1 cellular context compared by ENCODE assay signal in the genomic region with DNA sequence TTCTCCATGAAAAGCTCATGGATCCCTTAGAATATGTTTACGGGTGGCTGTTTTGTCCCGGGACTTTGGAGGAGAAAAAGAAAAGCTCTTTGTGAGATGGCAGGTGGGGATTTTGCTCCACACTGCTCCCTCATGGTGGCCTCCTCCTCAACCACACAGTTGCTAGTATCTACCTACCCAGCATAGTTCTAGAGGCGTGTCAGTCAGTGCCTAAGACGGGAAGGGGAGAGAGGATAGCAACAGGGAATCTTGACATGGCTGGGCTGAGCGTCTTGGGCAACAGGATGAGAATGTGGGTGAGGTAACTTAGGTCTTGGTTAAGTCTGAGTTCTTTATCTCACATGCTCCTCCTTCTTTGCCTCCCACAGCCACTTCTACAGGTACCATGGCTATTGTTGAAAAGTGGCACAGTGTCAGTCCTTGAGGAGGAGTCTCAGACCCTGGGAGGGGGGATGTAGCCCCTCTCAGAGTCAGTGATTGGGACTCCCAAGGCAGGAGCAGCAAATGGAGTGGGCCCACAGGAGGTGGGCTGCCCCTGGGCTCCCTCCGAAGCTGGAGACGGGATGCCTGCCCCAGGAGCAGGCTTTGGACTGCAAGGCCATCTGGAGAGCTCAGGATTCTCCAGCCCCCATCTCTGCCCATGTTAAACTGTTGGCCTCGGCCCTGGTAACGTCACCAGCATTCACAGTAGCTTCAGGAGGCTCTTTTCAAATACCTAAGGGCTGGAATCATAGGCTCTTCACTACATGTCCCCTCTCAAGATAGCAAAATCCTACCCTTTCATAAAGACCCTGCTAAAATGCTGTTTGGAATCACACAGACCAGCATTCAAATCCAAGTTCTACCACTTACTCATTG.
TF ChIP-seq lines count a peak whose summit lies in the region.

No MANE protein-coding gene starts in this region.

TF ChIP-seq in GM23338, 12 proteins besides CTCF, POLR2A, EP300 and RAD21 (continued from another document):
- TF ChIP-seq JUNB (IDR thresholded peaks at IDR 0.05; ENCODE audit: unreplicated experiment) (no peak), CREB1 (CRISPR knock-in tag; IDR thresholded peaks at IDR 0.05; ENCODE audit: low read depth) (no peak)
- TF ChIP-seq, protein P1, sequence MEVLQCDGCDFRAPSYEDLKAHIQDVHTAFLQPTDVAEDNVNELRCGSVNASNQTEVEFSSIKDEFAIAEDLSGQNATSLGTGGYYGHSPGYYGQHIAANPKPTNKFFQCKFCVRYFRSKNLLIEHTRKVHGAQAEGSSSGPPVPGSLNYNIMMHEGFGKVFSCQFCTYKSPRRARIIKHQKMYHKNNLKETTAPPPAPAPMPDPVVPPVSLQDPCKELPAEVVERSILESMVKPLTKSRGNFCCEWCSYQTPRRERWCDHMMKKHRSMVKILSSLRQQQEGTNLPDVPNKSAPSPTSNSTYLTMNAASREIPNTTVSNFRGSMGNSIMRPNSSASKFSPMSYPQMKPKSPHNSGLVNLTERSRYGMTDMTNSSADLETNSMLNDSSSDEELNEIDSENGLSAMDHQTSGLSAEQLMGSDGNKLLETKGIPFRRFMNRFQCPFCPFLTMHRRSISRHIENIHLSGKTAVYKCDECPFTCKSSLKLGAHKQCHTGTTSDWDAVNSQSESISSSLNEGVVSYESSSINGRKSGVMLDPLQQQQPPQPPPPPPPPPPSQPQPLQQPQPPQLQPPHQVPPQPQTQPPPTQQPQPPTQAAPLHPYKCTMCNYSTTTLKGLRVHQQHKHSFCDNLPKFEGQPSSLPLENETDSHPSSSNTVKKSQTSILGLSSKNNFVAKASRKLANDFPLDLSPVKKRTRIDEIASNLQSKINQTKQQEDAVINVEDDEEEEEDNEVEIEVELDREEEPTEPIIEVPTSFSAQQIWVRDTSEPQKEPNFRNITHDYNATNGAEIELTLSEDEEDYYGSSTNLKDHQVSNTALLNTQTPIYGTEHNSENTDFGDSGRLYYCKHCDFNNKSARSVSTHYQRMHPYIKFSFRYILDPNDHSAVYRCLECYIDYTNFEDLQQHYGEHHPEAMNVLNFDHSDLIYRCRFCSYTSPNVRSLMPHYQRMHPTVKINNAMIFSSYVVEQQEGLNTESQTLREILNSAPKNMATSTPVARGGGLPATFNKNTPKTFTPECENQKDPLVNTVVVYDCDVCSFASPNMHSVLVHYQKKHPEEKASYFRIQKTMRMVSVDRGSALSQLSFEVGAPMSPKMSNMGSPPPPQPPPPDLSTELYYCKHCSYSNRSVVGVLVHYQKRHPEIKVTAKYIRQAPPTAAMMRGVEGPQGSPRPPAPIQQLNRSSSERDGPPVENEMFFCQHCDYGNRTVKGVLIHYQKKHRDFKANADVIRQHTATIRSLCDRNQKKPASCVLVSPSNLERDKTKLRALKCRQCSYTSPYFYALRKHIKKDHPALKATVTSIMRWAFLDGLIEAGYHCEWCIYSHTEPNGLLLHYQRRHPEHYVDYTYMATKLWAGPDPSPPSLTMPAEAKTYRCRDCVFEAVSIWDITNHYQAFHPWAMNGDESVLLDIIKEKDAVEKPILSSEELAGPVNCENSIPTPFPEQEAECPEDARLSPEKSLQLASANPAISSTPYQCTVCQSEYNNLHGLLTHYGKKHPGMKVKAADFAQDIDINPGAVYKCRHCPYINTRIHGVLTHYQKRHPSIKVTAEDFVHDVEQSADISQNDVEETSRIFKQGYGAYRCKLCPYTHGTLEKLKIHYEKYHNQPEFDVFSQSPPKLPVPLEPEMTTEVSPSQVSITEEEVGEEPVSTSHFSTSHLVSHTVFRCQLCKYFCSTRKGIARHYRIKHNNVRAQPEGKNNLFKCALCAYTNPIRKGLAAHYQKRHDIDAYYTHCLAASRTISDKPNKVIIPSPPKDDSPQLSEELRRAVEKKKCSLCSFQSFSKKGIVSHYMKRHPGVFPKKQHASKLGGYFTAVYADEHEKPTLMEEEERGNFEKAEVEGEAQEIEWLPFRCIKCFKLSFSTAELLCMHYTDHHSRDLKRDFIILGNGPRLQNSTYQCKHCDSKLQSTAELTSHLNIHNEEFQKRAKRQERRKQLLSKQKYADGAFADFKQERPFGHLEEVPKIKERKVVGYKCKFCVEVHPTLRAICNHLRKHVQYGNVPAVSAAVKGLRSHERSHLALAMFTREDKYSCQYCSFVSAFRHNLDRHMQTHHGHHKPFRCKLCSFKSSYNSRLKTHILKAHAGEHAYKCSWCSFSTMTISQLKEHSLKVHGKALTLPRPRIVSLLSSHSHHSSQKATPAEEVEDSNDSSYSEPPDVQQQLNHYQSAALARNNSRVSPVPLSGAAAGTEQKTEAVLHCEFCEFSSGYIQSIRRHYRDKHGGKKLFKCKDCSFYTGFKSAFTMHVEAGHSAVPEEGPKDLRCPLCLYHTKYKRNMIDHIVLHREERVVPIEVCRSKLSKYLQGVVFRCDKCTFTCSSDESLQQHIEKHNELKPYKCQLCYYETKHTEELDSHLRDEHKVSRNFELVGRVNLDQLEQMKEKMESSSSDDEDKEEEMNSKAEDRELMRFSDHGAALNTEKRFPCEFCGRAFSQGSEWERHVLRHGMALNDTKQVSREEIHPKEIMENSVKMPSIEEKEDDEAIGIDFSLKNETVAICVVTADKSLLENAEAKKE (CRISPR knock-in tag; IDR thresholded peaks at IDR 0.05), result no peak
